In the genomic region with DNA sequence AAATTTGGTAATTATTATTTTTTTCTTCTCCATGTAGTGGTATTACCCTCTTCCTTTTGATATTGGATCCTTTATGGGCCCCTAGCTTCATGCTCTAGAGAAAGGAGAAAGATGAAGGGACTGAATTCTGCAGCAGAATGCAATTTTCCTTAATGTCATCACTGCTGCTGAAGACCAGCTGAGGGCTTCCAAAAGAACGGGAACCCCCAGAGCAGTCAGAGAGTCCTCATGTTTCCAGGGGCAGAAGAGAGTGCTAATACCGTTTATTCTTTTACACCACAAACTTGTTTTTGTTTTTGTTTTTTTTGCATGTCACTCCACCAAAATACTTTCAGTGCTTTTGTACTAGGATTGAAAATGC, we compare ENCODE assay signal across 2 cellular contexts.
TF ChIP-seq lines count a peak whose summit lies in the region.

No MANE protein-coding gene starts in this region.

TF ChIP-seq in SK-N-SH, 30 proteins besides CTCF, POLR2A, EP300 and RAD21 (continued from another document):
- no peak for TF ChIP-seq REST (IDR thresholded peaks at IDR 0.05; ENCODE audit: low read depth, low read length)
- TF ChIP-seq, protein P1, sequence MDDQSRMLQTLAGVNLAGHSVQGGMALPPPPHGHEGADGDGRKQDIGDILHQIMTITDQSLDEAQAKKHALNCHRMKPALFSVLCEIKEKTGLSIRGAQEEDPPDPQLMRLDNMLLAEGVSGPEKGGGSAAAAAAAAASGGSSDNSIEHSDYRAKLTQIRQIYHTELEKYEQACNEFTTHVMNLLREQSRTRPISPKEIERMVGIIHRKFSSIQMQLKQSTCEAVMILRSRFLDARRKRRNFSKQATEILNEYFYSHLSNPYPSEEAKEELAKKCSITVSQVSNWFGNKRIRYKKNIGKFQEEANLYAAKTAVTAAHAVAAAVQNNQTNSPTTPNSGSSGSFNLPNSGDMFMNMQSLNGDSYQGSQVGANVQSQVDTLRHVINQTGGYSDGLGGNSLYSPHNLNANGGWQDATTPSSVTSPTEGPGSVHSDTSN (IDR thresholded peaks at IDR 0.05), result no peak
- TF ChIP-seq IRF3 (IDR thresholded peaks at IDR 0.05; ENCODE audit: low read depth, low read length), result no peak
- no peak for TF ChIP-seq TEAD4 (IDR thresholded peaks at IDR 0.05; ENCODE audit: borderline replicate concordance, insufficient read depth)
- no peak for TF ChIP-seq RXRA (IDR thresholded peaks at IDR 0.05; ENCODE audit: borderline replicate concordance, low read depth)
- TF ChIP-seq MXI1 (IDR thresholded peaks at IDR 0.05; ENCODE audit: low read depth, low read length), result no peak
- TF ChIP-seq SMC3 (IDR thresholded peaks at IDR 0.05; ENCODE audit: low read depth, low read length), result no peak
- TF ChIP-seq TCF12 (IDR thresholded peaks at IDR 0.05), result no peak
- no peak for TF ChIP-seq RCOR1 (IDR thresholded peaks at IDR 0.05; ENCODE audit: low read length)
- no peak for TF ChIP-seq SIN3A (IDR thresholded peaks at IDR 0.05; ENCODE audit: borderline replicate concordance, low read depth, low read length)
- no peak for TF ChIP-seq RFX5 (IDR thresholded peaks at IDR 0.05; ENCODE audit: low read length)

TF ChIP-seq in SK-N-SH treated with all-trans-retinoic acid at 6 μM for 48 hours, 23 proteins besides CTCF, POLR2A, EP300 and RAD21 (continued from another document):
- TF ChIP-seq PATZ1 (CRISPR knock-in tag; IDR thresholded peaks at IDR 0.05; ENCODE audit: borderline replicate concordance) (no peak), TOX (CRISPR knock-in tag; IDR thresholded peaks at IDR 0.05; ENCODE audit: borderline replicate concordance) (no peak), CSRNP3 (CRISPR knock-in tag; IDR thresholded peaks at IDR 0.05) (no peak), ZFP3 (CRISPR knock-in tag; IDR thresholded peaks at IDR 0.05) (no peak), ZNF565 (CRISPR knock-in tag; conservative IDR thresholded peaks at IDR 0.05; ENCODE audit: low read depth) (no peak)
- TF ChIP-seq, protein P2, sequence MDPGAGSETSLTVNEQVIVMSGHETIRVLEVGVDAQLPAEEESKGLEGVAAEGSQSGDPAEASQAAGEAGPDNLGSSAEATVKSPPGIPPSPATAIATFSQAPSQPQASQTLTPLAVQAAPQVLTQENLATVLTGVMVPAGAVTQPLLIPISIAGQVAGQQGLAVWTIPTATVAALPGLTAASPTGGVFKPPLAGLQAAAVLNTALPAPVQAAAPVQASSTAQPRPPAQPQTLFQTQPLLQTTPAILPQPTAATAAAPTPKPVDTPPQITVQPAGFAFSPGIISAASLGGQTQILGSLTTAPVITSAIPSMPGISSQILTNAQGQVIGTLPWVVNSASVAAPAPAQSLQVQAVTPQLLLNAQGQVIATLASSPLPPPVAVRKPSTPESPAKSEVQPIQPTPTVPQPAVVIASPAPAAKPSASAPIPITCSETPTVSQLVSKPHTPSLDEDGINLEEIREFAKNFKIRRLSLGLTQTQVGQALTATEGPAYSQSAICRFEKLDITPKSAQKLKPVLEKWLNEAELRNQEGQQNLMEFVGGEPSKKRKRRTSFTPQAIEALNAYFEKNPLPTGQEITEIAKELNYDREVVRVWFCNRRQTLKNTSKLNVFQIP (CRISPR knock-in tag; IDR thresholded peaks at IDR 0.05; ENCODE audit: borderline replicate concordance, low read depth), result no peak
